In the genomic region with DNA sequence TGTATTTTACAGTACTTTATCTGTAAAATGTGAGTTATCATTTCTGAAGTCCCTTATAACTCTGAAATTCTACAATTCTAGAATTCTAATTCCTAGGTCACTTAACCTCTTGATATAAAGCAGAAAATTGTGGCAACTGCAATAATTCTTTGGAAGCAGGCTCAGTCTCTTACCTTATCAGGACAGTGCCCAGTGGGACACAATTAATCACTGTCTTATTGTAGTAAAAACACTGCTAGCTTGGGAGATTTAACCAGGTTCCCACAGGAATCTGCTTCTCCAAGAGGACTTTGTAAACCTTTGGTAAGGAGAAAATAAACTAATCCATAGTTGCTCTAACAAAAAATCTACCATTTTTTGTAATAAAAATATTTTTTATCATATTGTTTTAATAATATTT, we compare ENCODE assay signal across 20 cellular contexts. TPM values are rescaled to one million over a fixed set of nuclear protein-coding genes. Genes with fewer than 3 reads are reported as not detected.
DNase-seq lines count a peak whose midpoint lies in the region; ATAC-seq and TF ChIP-seq lines count a peak whose summit lies in the region.
"Had no signal": no experiment of that assay in that cellular context is flagged by ENCODE, and none has a peak within 500 bp of the region (broad histone marks: within the 10 kb centered on the region; RNA-seq: fewer than 3 reads in every experiment).

No MANE protein-coding gene starts in this region.

- POLR2A ChIA-PET in HEK293 (lab: Yijun Ruan, JAX) (interaction anchor here (1.0 kb wide), 1 partner anchor 30 kb away, joined by 3 read pairs; a partner anchor contains a TSS), Panc1 (lab: Charles Lee) (no interaction called here)

- CTCF ChIA-PET in HEK293 (lab: Yijun Ruan, JAX) (interaction anchor here (0.6 kb wide), 1 partner anchor 36 kb away, joined by 3 read pairs; no protein-coding TSS in a partner anchor), Panc1 (lab: Charles Lee) (no interaction called here)

- BruUV-seq in Panc1 (replicated peaks; lab: Mats Ljungman, UMichigan) = no TSS peak

- H2BK5ac ChIP-seq in mesendoderm (ENCODE audit: low read length) = no peak overlapping the region

- H3K9me3 ChIP-seq in HEK293 (ENCODE audit: control insufficient read depth, insufficient read depth, low read depth, low read length) (no peaks in the 10 kb centered on the region), Panc1 (ENCODE audit: control insufficient read depth, insufficient read depth, low read depth, low read length) (no peaks in the 10 kb centered on the region), HAP-1 (no peaks in the 10 kb centered on the region)
- H3K9me3 ChIP-seq: A549, BLaER1 had no signal

- H3K9ac ChIP-seq in mesendoderm (ENCODE audit: low read length) = no peak overlapping the region
- H3K9ac ChIP-seq: BLaER1 had no signal

- H3K27me3 ChIP-seq in Panc1 (ENCODE audit: control insufficient read depth, insufficient read depth, low read length) = no peaks in the 10 kb centered on the region
- no peaks in the 10 kb centered on the region for H3K27me3 ChIP-seq in mesendoderm (ENCODE audit: insufficient read depth, low read length, poor library complexity)
- no peaks in the 10 kb centered on the region for H3K27me3 ChIP-seq in HAP-1 (ENCODE audit: low read depth)
- H3K27me3 ChIP-seq: BLaER1 had no signal

- H3K18ac ChIP-seq in mesendoderm (ENCODE audit: low read length) = no peak overlapping the region

- H2BK120ac ChIP-seq in mesendoderm (ENCODE audit: low read depth, low read length) = no peak overlapping the region

- TF ChIP-seq CTCF in HEK293 (tag by site-specific recombination; IDR thresholded peaks at IDR 0.05) (no peak), Panc1 (IDR thresholded peaks at IDR 0.05) (no peak)

- H3K27ac ChIP-seq in HEK293 (ENCODE audit: extremely low read depth, low read depth, low read length) (no peak overlapping the region), Panc1 (ENCODE audit: low read length) (peak overlapping the region; percentile 9; the same call in 1 of the 2 replicates), mesendoderm (ENCODE audit: low read depth, low read length) (no peak overlapping the region)
- H3K27ac ChIP-seq: A549, BLaER1 had no signal

- H3K4me2 ChIP-seq in mesendoderm (ENCODE audit: low read length) = no peak overlapping the region
- H3K4me2 ChIP-seq: A549, BLaER1, GM23338 had no signal

- H3K23ac ChIP-seq in mesendoderm (ENCODE audit: low read length) = no peak overlapping the region

- no peak overlapping the region for H2AK5ac ChIP-seq in mesendoderm (ENCODE audit: low read length)

- H2BK15ac ChIP-seq in mesendoderm (replicated peaks; ENCODE audit: low read depth) = no peak overlapping the region

- H3K79me1 ChIP-seq in mesendoderm (ENCODE audit: low read length) = no peaks in the 10 kb centered on the region

- DNase-seq in Panc1 (ENCODE audit: low read depth, low spot score) (no peak), amniotic epithelial cell (ENCODE audit: low read depth) (peak; percentile 36), mesendoderm (peak; percentile 53), HAP-1 (ENCODE audit: low spot score in 2 of 2) (no peak)
- no peak for DNase-seq in activated naive CD4-positive, alpha-beta T cell treated with Interleukin-2 at 50 U/mL for 16 hours
- DNase-seq: AML-193; CD4-positive, alpha-beta memory T cell; DMS153; DMS79; GDM1; IMR-90; KBM-7 had no signal

- H3K4me3 ChIP-seq in HEK293 (ENCODE audit: low read depth, low read length) = no peak overlapping the region
- no peak overlapping the region for H3K4me3 ChIP-seq in Panc1 (ENCODE audit: low read depth in 2 of 2, low read length in 2 of 2)
- no peak overlapping the region for H3K4me3 ChIP-seq in mesendoderm (ENCODE audit: low read length)
- no peak overlapping the region for H3K4me3 ChIP-seq in HAP-1
- H3K4me3 ChIP-seq: A549, BLaER1, GM23338 had no signal

- ATAC-seq in Panc1 (no peak), HG03159 (IDR thresholded peaks at IDR 0.05; ENCODE audit: unreplicated experiment) (no peak)
- ATAC-seq: A549, GM23338, HCT116 had no signal

- no peak overlapping the region for H4K5ac ChIP-seq in mesendoderm (ENCODE audit: low read length)

- H4K8ac ChIP-seq in mesendoderm (ENCODE audit: low read depth, low read length) = no peak overlapping the region

- in situ Hi-C loops in Panc1 (cut with HindIII; ENCODE audit: low pct_unique_long_range_greater_than_20kb, low sequenced_read_pairs) = no loop called here
- in situ Hi-C loops in HAP-1 (cut with MboI; ENCODE audit: low sequenced_read_pairs) = no loop called here

- H3K56ac ChIP-seq in mesendoderm (ENCODE audit: low read length) = no peak overlapping the region

- intact Hi-C loops in Panc1 (cut with micrococcal nuclease; ENCODE audit: unreplicated experiment) = no loop called here

- no peaks in the 10 kb centered on the region for H3K79me2 ChIP-seq in mesendoderm (ENCODE audit: control insufficient read depth, insufficient read depth, low read length)

- no peak overlapping the region for H3K4ac ChIP-seq in mesendoderm (ENCODE audit: low read depth, low read length)

- H3K36me3 ChIP-seq in HEK293 (ENCODE audit: control insufficient read depth in 2 of 2, insufficient read depth in 1 of 2, low read length in 2 of 2) = no peaks in the 10 kb centered on the region
- no peaks in the 10 kb centered on the region for H3K36me3 ChIP-seq in Panc1 (ENCODE audit: control insufficient read depth, insufficient read depth, low read length)
- H3K36me3 ChIP-seq in mesendoderm (ENCODE audit: control insufficient read depth, insufficient read depth, low read length) = no peaks in the 10 kb centered on the region
- H3K36me3 ChIP-seq in HAP-1 (replicated peaks) = no peaks in the 10 kb centered on the region
- H3K36me3 ChIP-seq: BLaER1 had no signal

- H3K4me1 ChIP-seq in HEK293 (ENCODE audit: control insufficient read depth, insufficient read depth, low read length) = 0 out of 2 replicates have a peak, but pooled peaks cover 6% of the 10 kb centered on the region
- H3K4me1 ChIP-seq in Panc1 (ENCODE audit: control insufficient read depth, insufficient read depth, low read length) = peaks cover 20% of the 10 kb centered on the region; the same call in 1 of the 2 replicates
- peaks cover 10% of the 10 kb centered on the region for H3K4me1 ChIP-seq in mesendoderm (ENCODE audit: control insufficient read depth, low read depth, low read length)
- H3K4me1 ChIP-seq in HAP-1 = no peaks in the 10 kb centered on the region
- H3K4me1 ChIP-seq: BLaER1 had no signal

TF ChIP-seq in HEK293, 187 proteins besides CTCF, POLR2A, EP300 and RAD21:
- TF ChIP-seq, protein P1, sequence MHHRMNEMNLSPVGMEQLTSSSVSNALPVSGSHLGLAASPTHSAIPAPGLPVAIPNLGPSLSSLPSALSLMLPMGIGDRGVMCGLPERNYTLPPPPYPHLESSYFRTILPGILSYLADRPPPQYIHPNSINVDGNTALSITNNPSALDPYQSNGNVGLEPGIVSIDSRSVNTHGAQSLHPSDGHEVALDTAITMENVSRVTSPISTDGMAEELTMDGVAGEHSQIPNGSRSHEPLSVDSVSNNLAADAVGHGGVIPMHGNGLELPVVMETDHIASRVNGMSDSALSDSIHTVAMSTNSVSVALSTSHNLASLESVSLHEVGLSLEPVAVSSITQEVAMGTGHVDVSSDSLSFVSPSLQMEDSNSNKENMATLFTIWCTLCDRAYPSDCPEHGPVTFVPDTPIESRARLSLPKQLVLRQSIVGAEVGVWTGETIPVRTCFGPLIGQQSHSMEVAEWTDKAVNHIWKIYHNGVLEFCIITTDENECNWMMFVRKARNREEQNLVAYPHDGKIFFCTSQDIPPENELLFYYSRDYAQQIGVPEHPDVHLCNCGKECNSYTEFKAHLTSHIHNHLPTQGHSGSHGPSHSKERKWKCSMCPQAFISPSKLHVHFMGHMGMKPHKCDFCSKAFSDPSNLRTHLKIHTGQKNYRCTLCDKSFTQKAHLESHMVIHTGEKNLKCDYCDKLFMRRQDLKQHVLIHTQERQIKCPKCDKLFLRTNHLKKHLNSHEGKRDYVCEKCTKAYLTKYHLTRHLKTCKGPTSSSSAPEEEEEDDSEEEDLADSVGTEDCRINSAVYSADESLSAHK (tag by site-specific recombination; IDR thresholded peaks at IDR 0.05) = no peak
- TF ChIP-seq, protein P2, sequence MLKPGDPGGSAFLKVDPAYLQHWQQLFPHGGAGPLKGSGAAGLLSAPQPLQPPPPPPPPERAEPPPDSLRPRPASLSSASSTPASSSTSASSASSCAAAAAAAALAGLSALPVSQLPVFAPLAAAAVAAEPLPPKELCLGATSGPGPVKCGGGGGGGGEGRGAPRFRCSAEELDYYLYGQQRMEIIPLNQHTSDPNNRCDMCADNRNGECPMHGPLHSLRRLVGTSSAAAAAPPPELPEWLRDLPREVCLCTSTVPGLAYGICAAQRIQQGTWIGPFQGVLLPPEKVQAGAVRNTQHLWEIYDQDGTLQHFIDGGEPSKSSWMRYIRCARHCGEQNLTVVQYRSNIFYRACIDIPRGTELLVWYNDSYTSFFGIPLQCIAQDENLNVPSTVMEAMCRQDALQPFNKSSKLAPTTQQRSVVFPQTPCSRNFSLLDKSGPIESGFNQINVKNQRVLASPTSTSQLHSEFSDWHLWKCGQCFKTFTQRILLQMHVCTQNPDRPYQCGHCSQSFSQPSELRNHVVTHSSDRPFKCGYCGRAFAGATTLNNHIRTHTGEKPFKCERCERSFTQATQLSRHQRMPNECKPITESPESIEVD (tag by site-specific recombination; IDR thresholded peaks at IDR 0.05) = peak; percentile 39; the same call in 1 of the 2 replicates

RNA-seq across cellular contexts. Expression of a gene that starts 18.3 kb away (rescaled TPM):
- 0.15 TPM for total RNA-seq in Panc1 (2021; ENCODE audit: unreplicated experiment)
- polyA plus RNA-seq in Panc1 (2012; ENCODE audit: insufficient read length) = 0.12 TPM
- not detected for polyA plus RNA-seq in mesendoderm (2013, experiment 1 of 2)
- not detected for polyA plus RNA-seq in mesendoderm (2013, experiment 2 of 2)
- total RNA-seq: CD4-positive, alpha-beta memory T cell; GM23338; HT1080 had no signal
- polyA plus RNA-seq: CD14-positive monocyte, GM23338 had no signal

RNA-seq across cellular contexts. Expression of a gene that starts 30.1 kb away (rescaled TPM):
- 95.2 TPM for total RNA-seq in Panc1 (2021; ENCODE audit: unreplicated experiment)
- 56.2 TPM for polyA plus RNA-seq in Panc1 (2012; ENCODE audit: insufficient read length)
- polyA plus RNA-seq in mesendoderm (2013, experiment 1 of 2) = 18.0 TPM
- 20.0 TPM for polyA plus RNA-seq in mesendoderm (2013, experiment 2 of 2)

RNA-seq across cellular contexts. Expression of a gene that starts 54.5 kb away (rescaled TPM):
- total RNA-seq in Panc1 (2021; ENCODE audit: unreplicated experiment) = 2.2 TPM
- polyA plus RNA-seq in Panc1 (2012; ENCODE audit: insufficient read length) = 1.2 TPM
- 2.8 TPM for polyA plus RNA-seq in mesendoderm (2013, experiment 1 of 2)
- 2.2 TPM for polyA plus RNA-seq in mesendoderm (2013, experiment 2 of 2)

Comparison
In these comparisons a context has a peak if more than half of its experiments do, and no peak if none do; other contexts are left out.
1. DNase-seq: peak in amniotic epithelial cell (single experiment) and mesendoderm (single experiment); none in Panc1 (single experiment), activated naive CD4-positive, alpha-beta T cell treated with Interleukin-2 at 50 U/mL for 16 hours (single experiment) and HAP-1 (0 of 2).